In the genomic region with DNA sequence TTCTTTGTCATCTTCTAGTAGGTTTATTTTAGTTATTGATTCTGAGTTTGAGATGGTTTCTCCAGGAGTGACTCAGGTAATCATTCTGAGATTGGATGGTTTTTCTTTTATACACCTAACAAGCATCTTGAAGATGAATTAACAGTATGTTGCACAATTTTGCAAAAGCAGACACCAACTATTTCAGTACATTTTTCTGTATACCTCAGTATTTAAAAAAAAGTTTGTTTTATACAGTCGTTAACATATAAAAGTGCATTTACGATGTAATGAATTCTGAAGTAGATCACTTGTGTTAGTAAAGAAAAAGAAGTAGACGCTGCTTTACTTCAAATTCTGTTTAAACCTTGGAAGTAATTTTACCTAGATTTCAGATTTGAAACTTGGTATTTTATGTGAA, we compare ENCODE assay signal across 14 cellular contexts. TPM values are rescaled to one million over a fixed set of nuclear protein-coding genes. Genes with fewer than 3 reads are reported as not detected.
A peak's percentile ranks its signal among the peaks of the same experiment; 100 is the strongest.
DNase-seq lines count a peak whose midpoint lies in the region; ATAC-seq and TF ChIP-seq lines count a peak whose summit lies in the region.
"Had no signal": no experiment of that assay in that cellular context is flagged by ENCODE, and none has a peak within 500 bp of the region (broad histone marks: within the 10 kb centered on the region; RNA-seq: fewer than 3 reads in every experiment).

No MANE protein-coding gene starts in this region.

- 81% methylated on average over 3 of the region's 3 CpGs for WGBS in smooth muscle cell (ENCODE audit: low lambda C conversion rate)

- peak overlapping the region; percentile 100 for H3K9ac ChIP-seq in smooth muscle cell (ENCODE audit: low read depth)

- H3K27ac ChIP-seq in smooth muscle cell (ENCODE audit: low read depth) = peak overlapping the region; percentile 100

- H3K4me1 ChIP-seq in smooth muscle cell (ENCODE audit: low read depth) = peaks cover 31% of the 10 kb centered on the region

- peaks cover 21% of the 10 kb centered on the region for H3K4me1 Mint-ChIP-seq in activated CD4-positive, alpha-beta T cell treated with anti-CD3 and anti-CD28 coated beads for 36 hours
- peaks cover 22% of the 10 kb centered on the region for H3K4me1 Mint-ChIP-seq in T-helper 17 cell

- DNase-seq in activated CD4-positive, alpha-beta T cell treated with anti-CD3 and anti-CD28 coated beads for 36 hours = no peak
- no peak for DNase-seq in activated CD4-positive, alpha-beta T cell treated with anti-CD3 and anti-CD28 coated beads for 4 hours
- no peak for DNase-seq in T-helper 17 cell
- no peak for DNase-seq in fibroblast of the aortic adventitia (ENCODE audit: low read depth)
- no peak for DNase-seq in smooth muscle cell (lab: John Stamatoyannopoulos, UW; ENCODE audit: unreplicated experiment)
- DNase-seq in DMS153 treated with DMSO at 0.1 percent for 48 hours (lab: John Stamatoyannopoulos, UW; ENCODE audit: unreplicated experiment) = no peak
- DNase-seq in HuH-7 (ENCODE audit: low spot score) = no peak
- no peak for DNase-seq in ureter (ENCODE audit: low spot score)
- DNase-seq: heart left ventricle; NCI-H2171; Right ventricle myocardium superior; stimulated activated CD4-positive, alpha-beta T cell treated with anti-CD3 and anti-CD28 coated beads, Interleukin-1b, Interleukin-23, amount 100 ng/mL, for 48 hours had no signal

- H3K4me3 Mint-ChIP-seq in activated CD4-positive, alpha-beta T cell treated with anti-CD3 and anti-CD28 coated beads for 36 hours = peak overlapping the region; percentile 89
- peak overlapping the region; percentile 89 for H3K4me3 Mint-ChIP-seq in T-helper 17 cell

- H3K36me3 Mint-ChIP-seq in activated CD4-positive, alpha-beta T cell treated with anti-CD3 and anti-CD28 coated beads for 36 hours (ENCODE audit: low read depth) = peaks cover 3% of the 10 kb centered on the region
- no peaks in the 10 kb centered on the region for H3K36me3 Mint-ChIP-seq in T-helper 17 cell (ENCODE audit: low read depth)

- H4K20me1 ChIP-seq in smooth muscle cell (ENCODE audit: low read depth) = peaks cover 72% of the 10 kb centered on the region

- H3K27me3 ChIP-seq in smooth muscle cell (ENCODE audit: low read depth) = no peaks in the 10 kb centered on the region
- H3K27me3 ChIP-seq: heart left ventricle had no signal

- intact Hi-C loops in activated CD4-positive, alpha-beta T cell treated with anti-CD3 and anti-CD28 coated beads for 36 hours (cut with DNase I, micrococcal nuclease) = loop anchor here (1.0 to 10.0 kb wide), 4 partner anchors 10 to 812 kb away; a partner anchor contains a TSS

- no peaks in the 10 kb centered on the region for H3K27me3 Mint-ChIP-seq in activated CD4-positive, alpha-beta T cell treated with anti-CD3 and anti-CD28 coated beads for 36 hours
- H3K27me3 Mint-ChIP-seq in T-helper 17 cell = no peaks in the 10 kb centered on the region

- CTCF ChIA-PET in activated CD4-positive, alpha-beta T cell treated with anti-CD3 and anti-CD28 coated beads for 36 hours (lab: Charles Lee) = no interaction called here

- TF ChIP-seq CTCF in fibroblast of the aortic adventitia (IDR thresholded peaks at IDR 0.05; ENCODE audit: insufficient read depth, low read length) = no peak
- TF ChIP-seq CTCF in smooth muscle cell (IDR thresholded peaks at IDR 0.05; ENCODE audit: borderline replicate concordance, insufficient read depth, poor library complexity, severe bottlenecking) = no peak

- H3F3A ChIP-seq in smooth muscle cell (ENCODE audit: low read depth) = peaks cover 3% of the 10 kb centered on the region

- no peaks in the 10 kb centered on the region for H3K9me3 Mint-ChIP-seq in activated CD4-positive, alpha-beta T cell treated with anti-CD3 and anti-CD28 coated beads for 36 hours (ENCODE audit: low read depth)

- H3K79me2 ChIP-seq in smooth muscle cell (ENCODE audit: low read depth) = peaks cover 77% of the 10 kb centered on the region

- no peaks in the 10 kb centered on the region for H3K36me3 ChIP-seq in smooth muscle cell (ENCODE audit: low read depth)
- H3K36me3 ChIP-seq: heart left ventricle had no signal

- H3K4me2 ChIP-seq in smooth muscle cell = peak overlapping the region; percentile 88

- H3K4me3 ChIP-seq in fibroblast of the aortic adventitia (ENCODE audit: low read depth, low read length) (peak overlapping the region; percentile 38), smooth muscle cell (peak overlapping the region; percentile 85)

- POLR2A ChIA-PET in activated CD4-positive, alpha-beta T cell treated with anti-CD3 and anti-CD28 coated beads for 36 hours (lab: Charles Lee) = no interaction called here

- peak overlapping the region; percentile 93 for H3K27ac Mint-ChIP-seq in activated CD4-positive, alpha-beta T cell treated with anti-CD3 and anti-CD28 coated beads for 36 hours
- H3K27ac Mint-ChIP-seq in T-helper 17 cell = peak overlapping the region; percentile 92

- ATAC-seq in activated CD4-positive, alpha-beta T cell treated with anti-CD3 and anti-CD28 coated beads for 36 hours = no peak
- ATAC-seq in T-helper 17 cell = no peak
- ATAC-seq: heart left ventricle had no signal

- no peaks in the 10 kb centered on the region for H3K9me3 ChIP-seq in T-helper 17 cell (ENCODE audit: control insufficient read depth, low read length, poor library complexity, severe bottlenecking)
- H3K9me3 ChIP-seq in smooth muscle cell (replicated peaks; ENCODE audit: low read depth) = no peaks in the 10 kb centered on the region
- H3K9me3 ChIP-seq: heart left ventricle had no signal

- H2AFZ ChIP-seq in smooth muscle cell (ENCODE audit: low read depth) = no peak overlapping the region

RNA-seq across cellular contexts. Expression of a gene that starts 3.0 kb away (rescaled TPM):
- 100 to 1,000 TPM; 156 to 220 TPM for total RNA-seq in activated CD4-positive, alpha-beta T cell treated with anti-CD3 and anti-CD28 coated beads for 36 hours
- total RNA-seq in T-helper 17 cell = 100 to 1,000 TPM; 149 to 161 TPM
- total RNA-seq in fibroblast of the aortic adventitia (ENCODE audit: low replicate concordance) = 324 and 436 TPM in 2 replicates
- total RNA-seq in smooth muscle cell = 350 and 386 TPM in 2 replicates
- polyA plus RNA-seq in smooth muscle cell = 315 and 334 TPM in 2 replicates
- total RNA-seq in ureter = 249 TPM

RNA-seq across cellular contexts. Expression of a gene that starts 31.0 kb away (rescaled TPM):
- total RNA-seq in activated CD4-positive, alpha-beta T cell treated with anti-CD3 and anti-CD28 coated beads for 36 hours = not detected
- total RNA-seq in T-helper 17 cell (not detected), fibroblast of the aortic adventitia (ENCODE audit: low replicate concordance) (0.16 and 0.27 TPM in 2 replicates), smooth muscle cell (0.58 and 0.94 TPM in 2 replicates), ureter (0.21 TPM)
- 1.1 TPM in 1 of 2 replicates, not detected in the other for polyA plus RNA-seq in smooth muscle cell
- total RNA-seq: cardiac septum, heart left ventricle, myocyte, Right ventricle myocardium superior had no signal
